In the genomic region with DNA sequence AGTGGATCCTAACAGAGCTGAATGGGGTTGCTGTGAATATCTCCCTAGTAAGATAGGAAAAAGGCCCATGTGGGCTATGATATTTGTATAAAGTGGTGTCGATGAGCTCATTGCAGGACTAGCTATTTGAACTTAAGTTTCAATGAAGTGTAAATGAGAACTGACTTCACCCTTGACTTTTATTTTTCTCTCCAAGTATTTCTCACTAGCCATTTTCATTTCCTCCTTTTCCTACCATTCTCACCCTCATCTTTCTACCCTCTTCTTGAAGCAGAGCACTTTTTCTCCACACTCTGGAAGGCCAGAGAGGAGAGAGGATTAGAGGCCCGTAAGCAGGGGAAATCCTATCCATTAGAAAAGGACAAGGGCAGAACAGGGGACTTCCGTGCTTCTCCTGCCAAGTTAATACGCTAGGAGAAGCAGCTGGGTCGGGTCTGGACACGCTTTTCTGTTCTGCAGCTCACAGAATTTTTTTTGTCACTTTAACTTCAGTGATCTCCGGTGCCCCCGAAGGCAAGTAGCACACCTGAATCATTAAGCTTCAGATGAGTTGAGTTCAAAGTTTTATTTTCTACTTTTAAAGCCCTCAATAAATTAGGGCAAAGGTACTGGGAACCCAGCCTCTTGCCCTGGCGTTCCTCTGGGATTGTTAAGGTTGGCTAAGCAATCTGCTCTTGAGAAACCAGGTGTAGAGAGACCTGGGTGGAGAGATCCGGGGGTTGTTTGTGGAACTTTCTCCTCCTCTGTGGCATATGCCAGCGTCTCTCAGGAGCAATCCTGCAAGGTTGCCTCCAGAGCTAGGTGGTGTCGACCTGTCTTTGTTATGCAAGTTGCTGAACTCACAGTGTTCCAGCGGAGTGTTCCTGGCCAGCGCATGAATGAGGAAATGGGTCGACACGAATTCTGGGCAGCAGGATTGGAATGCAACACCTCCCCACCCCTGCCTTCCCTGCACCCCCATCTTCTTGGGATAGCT, we compare ENCODE assay signal across 8 cellular contexts. TPM values are rescaled to one million over a fixed set of nuclear protein-coding genes. Genes with fewer than 3 reads are reported as not detected.
DNase-seq lines count a peak whose midpoint lies in the region; ATAC-seq and TF ChIP-seq lines count a peak whose summit lies in the region.

No MANE protein-coding gene starts in this region.

- DNase-seq in NCI-H2196 (lab: John Stamatoyannopoulos, UW; ENCODE audit: unreplicated experiment) (peak; percentile 2), NCI-H2196 treated with DMSO at 0.1 percent for 48 hours (lab: John Stamatoyannopoulos, UW; ENCODE audit: unreplicated experiment) (no peak), PC-9 (peak; percentile 29 to 55), right atrium auricular region (ENCODE audit: low spot score) (no peak), AML-193 (lab: John Stamatoyannopoulos, UW) (no peak), KBM-7 (no peak)

- no peaks in the 10 kb centered on the region for H4K20me1 ChIP-seq in PC-9 (ENCODE audit: insufficient read depth)

- H3K4me2 ChIP-seq in PC-9 (peak overlapping the region; percentile 83), skeletal muscle satellite cell (ENCODE audit: low read length) (no peak overlapping the region)

- no peaks in the 10 kb centered on the region for H3K79me2 ChIP-seq in PC-9 (ENCODE audit: low read depth)

- H3K4me3 ChIP-seq in PC-9 (no peak overlapping the region; the same call in 1 of the 2 replicates), right atrium auricular region (no peak overlapping the region), skeletal muscle satellite cell (ENCODE audit: low read length) (no peak overlapping the region)

- H3K27ac ChIP-seq in PC-9 (peak overlapping the region; percentile 68), right atrium auricular region (peak overlapping the region; percentile 85 to 89)

- no peak for TF ChIP-seq CTCF in PC-9 (conservative IDR thresholded peaks at IDR 0.05)
- no peak for TF ChIP-seq CTCF in right atrium auricular region (IDR thresholded peaks at IDR 0.05)

- in situ Hi-C loops in KBM-7 (cut with MboI; ENCODE audit: low pct_unique_long_range_greater_than_20kb, low sequenced_read_pairs), result no loop called here

- H3K9me3 ChIP-seq in PC-9 (ENCODE audit: insufficient read depth, low read depth) (no peaks in the 10 kb centered on the region), right atrium auricular region (no peaks in the 10 kb centered on the region), skeletal muscle satellite cell (replicated peaks; ENCODE audit: low read length) (no peaks in the 10 kb centered on the region)

- H3K9ac ChIP-seq in skeletal muscle satellite cell (ENCODE audit: low read depth, low read length), result peak overlapping the region; percentile 40

- H3K36me3 ChIP-seq in PC-9 (ENCODE audit: low read depth) (no peaks in the 10 kb centered on the region), right atrium auricular region (no peaks in the 10 kb centered on the region), skeletal muscle satellite cell (ENCODE audit: insufficient read depth, low read length) (no peaks in the 10 kb centered on the region)

- peak; percentile 45 for ATAC-seq in HG02973 (IDR thresholded peaks at IDR 0.05; ENCODE audit: unreplicated experiment)

- H3K27me3 ChIP-seq in PC-9 (ENCODE audit: insufficient read depth, low read depth) (no peaks in the 10 kb centered on the region), right atrium auricular region (no peaks in the 10 kb centered on the region), skeletal muscle satellite cell (ENCODE audit: control insufficient read depth, insufficient read depth, low read length) (no peaks in the 10 kb centered on the region)

- POLR2A ChIA-PET in PC-9 (lab: Charles Lee; ENCODE audit: unreplicated experiment), result interaction anchor here (0.7 kb wide), 2 partner anchors 8 to 424 kb away, joined by 5 to 7 read pairs; no protein-coding TSS in a partner anchor

- H2AFZ ChIP-seq in PC-9, result peak overlapping the region; percentile 46; the same call in 1 of the 2 replicates

- H3F3A ChIP-seq in PC-9 (ENCODE audit: insufficient read depth, low read depth), result peaks cover 24% of the 10 kb centered on the region

- H3K4me1 ChIP-seq in PC-9 (replicated peaks; ENCODE audit: insufficient read depth) (peaks cover 28% of the 10 kb centered on the region), right atrium auricular region (peaks cover 0 to 23% of the 10 kb centered on the region in 2 donors), skeletal muscle satellite cell (ENCODE audit: control insufficient read depth, insufficient read depth, low read length) (peaks cover 20% of the 10 kb centered on the region)

- CTCF ChIA-PET in PC-9 (lab: Charles Lee), result no interaction called here

- intact Hi-C loops in PC-9 (cut with micrococcal nuclease; ENCODE audit: unreplicated experiment), result loop anchor here (2.0 to 5.0 kb wide), 2 partner anchors 34 to 56 kb away; a partner anchor contains a TSS

- H3K9me2 ChIP-seq in PC-9 (ENCODE audit: insufficient read depth), result no peaks in the 10 kb centered on the region

- no TSS peak for BruUV-seq in PC-9 (replicated peaks; lab: Mats Ljungman, UMichigan)

RNA-seq across cellular contexts. Expression of a gene that starts 56.2 kb away (rescaled TPM):
- total RNA-seq in PC-9 (2021), result 38.8 and 42.8 TPM in 2 replicates
- 10 to 100 TPM; 43.9 to 44.6 TPM for total RNA-seq in right atrium auricular region
- 23.2 and 28.6 TPM in 2 replicates for total RNA-seq in skeletal muscle satellite cell (2012; rRNA removed)

Comparison
In these comparisons a context has a peak if more than half of its experiments do, and no peak if none do; other contexts are left out.
1. DNase-seq: peak in NCI-H2196 (single experiment) and PC-9 (2 of 2); none in NCI-H2196 treated with DMSO at 0.1 percent for 48 hours (single experiment), right atrium auricular region (single experiment), AML-193 (0 of 2) and KBM-7 (single experiment).